1 cellular context compared by ENCODE assay signal in the genomic region with DNA sequence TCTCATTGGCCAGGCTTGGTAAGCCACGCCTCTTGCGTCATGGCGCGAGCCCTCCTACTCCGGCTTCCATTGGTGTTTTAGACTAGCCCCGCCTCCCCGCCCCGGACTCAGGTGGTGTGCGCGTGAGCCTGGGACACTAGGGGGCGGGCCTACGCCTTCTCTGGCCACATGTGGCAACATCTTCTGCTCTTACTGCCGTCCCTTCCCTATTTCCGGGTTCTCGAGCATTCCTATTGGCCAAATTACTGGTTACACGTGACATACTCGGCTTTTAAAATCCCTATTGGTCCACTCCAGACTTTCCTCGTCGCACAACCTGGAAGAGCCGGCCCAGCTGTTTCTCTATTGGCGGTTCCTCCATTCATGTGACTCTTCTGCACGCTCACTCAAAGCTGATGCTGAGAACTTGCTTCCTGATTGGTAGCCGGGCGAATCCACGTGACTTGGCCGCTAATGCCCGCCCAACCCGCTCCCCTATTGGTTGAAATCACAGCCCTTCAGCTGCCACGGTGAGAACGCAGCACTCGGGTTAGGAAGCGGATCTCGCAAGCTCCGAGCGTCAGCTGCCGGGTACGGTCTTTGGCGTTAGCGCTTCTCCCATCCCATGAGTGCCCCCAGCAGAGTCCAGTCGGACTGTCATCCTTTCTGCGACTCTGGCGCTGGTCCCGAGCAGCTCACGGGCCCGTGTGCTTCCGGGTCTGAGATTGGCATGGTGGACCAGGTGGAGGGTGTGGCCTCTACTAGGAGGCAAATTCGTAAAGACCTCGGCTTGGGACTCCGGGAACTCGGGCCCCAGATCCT.
TF ChIP-seq lines count a peak whose summit lies in the region.

A gene with protein sequence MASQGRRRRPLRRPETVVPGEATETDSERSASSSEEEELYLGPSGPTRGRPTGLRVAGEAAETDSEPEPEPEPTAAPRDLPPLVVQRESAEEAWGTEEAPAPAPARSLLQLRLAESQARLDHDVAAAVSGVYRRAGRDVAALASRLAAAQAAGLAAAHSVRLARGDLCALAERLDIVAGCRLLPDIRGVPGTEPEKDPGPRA (plus strand): TSS at position 523 of the 801 bp plus-strand sequence. CDS start 513 bp downstream, outside the sequence.

TF ChIP-seq in HEK293, 187 proteins besides CTCF, POLR2A, EP300 and RAD21 (continued from another document):
- TF ChIP-seq ZBTB11 (tag by site-specific recombination; conservative IDR thresholded peaks at IDR 0.05; ENCODE audit: low read depth) (0 out of 2 replicates have a peak, but pooled peaks have one; percentile 10), ZNF596 (tag by site-specific recombination; IDR thresholded peaks at IDR 0.05) (no peak), HOXD13 (CRISPR knock-in tag; IDR thresholded peaks at IDR 0.05; ENCODE audit: borderline replicate concordance) (peak; percentile 98), REPIN1 (tag by site-specific recombination; IDR thresholded peaks at IDR 0.05; ENCODE audit: low read depth) (no peak), ZXDB (tag by site-specific recombination; IDR thresholded peaks at IDR 0.05) (peak; percentile 63; the same call in 1 of the 2 replicates), ZNF629 (tag by site-specific recombination; IDR thresholded peaks at IDR 0.05) (no peak), ZNF121 (tag by site-specific recombination; IDR thresholded peaks at IDR 0.05) (no peak), ZNF341 (tag by site-specific recombination; IDR thresholded peaks at IDR 0.05; ENCODE audit: low read depth) (peak; percentile 99), ZNF10 (tag by site-specific recombination; IDR thresholded peaks at IDR 0.05) (0 out of 2 replicates have a peak, but pooled peaks have one; percentile 13), GLIS2 (tag by site-specific recombination; IDR thresholded peaks at IDR 0.05) (peak; percentile 55; the same call in 1 of the 2 replicates), ZNF664 (tag by site-specific recombination; IDR thresholded peaks at IDR 0.05) (no peak), ZEB2 (tag by site-specific recombination; IDR thresholded peaks at IDR 0.05) (peak; percentile 29; the same call in 1 of the 2 replicates), ZBTB17 (tag by site-specific recombination; IDR thresholded peaks at IDR 0.05) (no peak), ZNF660 (tag by site-specific recombination; IDR thresholded peaks at IDR 0.05) (peak; percentile 52; the same call in 1 of the 2 replicates), SP3 (tag by site-specific recombination; IDR thresholded peaks at IDR 0.05) (peak; percentile 97), ZBTB26 (tag by site-specific recombination; optimal IDR thresholded peaks at IDR 0.05) (peak; percentile 59), ZNF473 (tag by site-specific recombination; IDR thresholded peaks at IDR 0.05) (no peak), ZNF223 (tag by site-specific recombination; IDR thresholded peaks at IDR 0.05) (no peak), ZNF324 (tag by site-specific recombination; IDR thresholded peaks at IDR 0.05) (no peak), EGR2 (tag by site-specific recombination; IDR thresholded peaks at IDR 0.05; ENCODE audit: low read depth) (peak; percentile 38; the same call in 1 of the 2 replicates), KLF8 (tag by site-specific recombination; IDR thresholded peaks at IDR 0.05) (peak; percentile 3)
- TF ChIP-seq, protein P1, sequence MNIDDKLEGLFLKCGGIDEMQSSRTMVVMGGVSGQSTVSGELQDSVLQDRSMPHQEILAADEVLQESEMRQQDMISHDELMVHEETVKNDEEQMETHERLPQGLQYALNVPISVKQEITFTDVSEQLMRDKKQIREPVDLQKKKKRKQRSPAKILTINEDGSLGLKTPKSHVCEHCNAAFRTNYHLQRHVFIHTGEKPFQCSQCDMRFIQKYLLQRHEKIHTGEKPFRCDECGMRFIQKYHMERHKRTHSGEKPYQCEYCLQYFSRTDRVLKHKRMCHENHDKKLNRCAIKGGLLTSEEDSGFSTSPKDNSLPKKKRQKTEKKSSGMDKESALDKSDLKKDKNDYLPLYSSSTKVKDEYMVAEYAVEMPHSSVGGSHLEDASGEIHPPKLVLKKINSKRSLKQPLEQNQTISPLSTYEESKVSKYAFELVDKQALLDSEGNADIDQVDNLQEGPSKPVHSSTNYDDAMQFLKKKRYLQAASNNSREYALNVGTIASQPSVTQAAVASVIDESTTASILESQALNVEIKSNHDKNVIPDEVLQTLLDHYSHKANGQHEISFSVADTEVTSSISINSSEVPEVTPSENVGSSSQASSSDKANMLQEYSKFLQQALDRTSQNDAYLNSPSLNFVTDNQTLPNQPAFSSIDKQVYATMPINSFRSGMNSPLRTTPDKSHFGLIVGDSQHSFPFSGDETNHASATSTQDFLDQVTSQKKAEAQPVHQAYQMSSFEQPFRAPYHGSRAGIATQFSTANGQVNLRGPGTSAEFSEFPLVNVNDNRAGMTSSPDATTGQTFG (tag by site-specific recombination; IDR thresholded peaks at IDR 0.05; ENCODE audit: borderline replicate concordance): no peak
- TF ChIP-seq, protein P2, sequence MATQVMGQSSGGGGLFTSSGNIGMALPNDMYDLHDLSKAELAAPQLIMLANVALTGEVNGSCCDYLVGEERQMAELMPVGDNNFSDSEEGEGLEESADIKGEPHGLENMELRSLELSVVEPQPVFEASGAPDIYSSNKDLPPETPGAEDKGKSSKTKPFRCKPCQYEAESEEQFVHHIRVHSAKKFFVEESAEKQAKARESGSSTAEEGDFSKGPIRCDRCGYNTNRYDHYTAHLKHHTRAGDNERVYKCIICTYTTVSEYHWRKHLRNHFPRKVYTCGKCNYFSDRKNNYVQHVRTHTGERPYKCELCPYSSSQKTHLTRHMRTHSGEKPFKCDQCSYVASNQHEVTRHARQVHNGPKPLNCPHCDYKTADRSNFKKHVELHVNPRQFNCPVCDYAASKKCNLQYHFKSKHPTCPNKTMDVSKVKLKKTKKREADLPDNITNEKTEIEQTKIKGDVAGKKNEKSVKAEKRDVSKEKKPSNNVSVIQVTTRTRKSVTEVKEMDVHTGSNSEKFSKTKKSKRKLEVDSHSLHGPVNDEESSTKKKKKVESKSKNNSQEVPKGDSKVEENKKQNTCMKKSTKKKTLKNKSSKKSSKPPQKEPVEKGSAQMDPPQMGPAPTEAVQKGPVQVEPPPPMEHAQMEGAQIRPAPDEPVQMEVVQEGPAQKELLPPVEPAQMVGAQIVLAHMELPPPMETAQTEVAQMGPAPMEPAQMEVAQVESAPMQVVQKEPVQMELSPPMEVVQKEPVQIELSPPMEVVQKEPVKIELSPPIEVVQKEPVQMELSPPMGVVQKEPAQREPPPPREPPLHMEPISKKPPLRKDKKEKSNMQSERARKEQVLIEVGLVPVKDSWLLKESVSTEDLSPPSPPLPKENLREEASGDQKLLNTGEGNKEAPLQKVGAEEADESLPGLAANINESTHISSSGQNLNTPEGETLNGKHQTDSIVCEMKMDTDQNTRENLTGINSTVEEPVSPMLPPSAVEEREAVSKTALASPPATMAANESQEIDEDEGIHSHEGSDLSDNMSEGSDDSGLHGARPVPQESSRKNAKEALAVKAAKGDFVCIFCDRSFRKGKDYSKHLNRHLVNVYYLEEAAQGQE (tag by site-specific recombination; IDR thresholded peaks at IDR 0.05): no peak
